Comparison of ENCODE assay signal across 16 cellular contexts in the genomic region with DNA sequence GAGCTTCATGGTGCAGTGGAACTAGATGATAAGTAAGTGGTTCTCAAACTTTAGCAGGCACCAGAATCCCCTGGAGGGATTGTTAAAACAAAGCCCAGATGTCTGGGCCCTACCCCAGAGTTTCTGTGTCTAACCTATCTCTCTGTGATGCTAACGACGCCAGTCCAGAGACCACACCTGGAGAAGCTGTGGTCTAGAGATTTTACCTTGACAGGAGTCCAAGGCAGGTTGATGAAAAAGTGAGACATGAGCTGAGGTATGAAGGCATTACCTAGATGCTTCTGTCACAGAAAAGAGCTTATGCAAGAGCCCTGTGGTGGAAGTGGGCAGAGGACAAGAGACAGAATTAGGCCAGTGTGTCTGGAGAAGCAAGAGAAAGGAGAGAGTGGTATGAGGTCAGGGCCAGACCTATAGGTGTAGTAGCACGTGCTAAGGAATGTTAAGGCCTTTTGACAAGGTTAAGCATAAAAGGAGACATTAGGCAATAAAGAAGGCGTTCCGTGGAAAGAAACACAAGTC.
"Had no signal": no experiment of that assay in that cellular context is flagged by ENCODE, and none has a peak within 500 bp of the region (broad histone marks: within the 10 kb centered on the region; RNA-seq: fewer than 3 reads in every experiment).

No MANE protein-coding gene starts in this region.

- H3K27ac ChIP-seq: colonic mucosa, heart left ventricle, spleen, testis, tibial nerve had no signal

- H3K4me3 ChIP-seq: colonic mucosa, heart left ventricle, spleen, testis, tibial nerve had no signal

- H3K36me3 Mint-ChIP-seq: natural killer cell had no signal

- H3K27me3 ChIP-seq: colonic mucosa, heart left ventricle, spleen, testis, tibial nerve had no signal

- H3K4me1 Mint-ChIP-seq: stimulated activated naive B cell treated with anti-CD40 and anti-IgM and Interleukin-4, amounts not matched to agents 10 μg/mL and 1 μg/mL and 100 μg/mL, for 72 hours; stimulated activated naive CD8-positive, alpha-beta T cell treated with anti-CD3 and anti-CD28 coated beads, Interleukin-15, amount 100 ng/mL, for 72 hours had no signal

- H3K9me3 Mint-ChIP-seq: natural killer cell; neural crest cell; stimulated activated naive B cell treated with anti-CD40 and anti-IgM and Interleukin-4, amounts not matched to agents 10 μg/mL and 1 μg/mL and 100 μg/mL, for 72 hours; stimulated activated naive CD8-positive, alpha-beta T cell treated with anti-CD3 and anti-CD28 coated beads, Interleukin-15, amount 100 ng/mL, for 72 hours had no signal

- H3K27me3 Mint-ChIP-seq: stimulated activated naive B cell treated with anti-CD40 and anti-IgM and Interleukin-4, amounts not matched to agents 10 μg/mL and 1 μg/mL and 100 μg/mL, for 72 hours; stimulated activated naive CD8-positive, alpha-beta T cell treated with anti-CD3 and anti-CD28 coated beads, Interleukin-15, amount 100 ng/mL, for 72 hours had no signal

- H3K36me3 ChIP-seq: colonic mucosa, heart left ventricle, tibial nerve had no signal

- H3K4me3 Mint-ChIP-seq: natural killer cell; neural crest cell; stimulated activated naive B cell treated with anti-CD40 and anti-IgM and Interleukin-4, amounts not matched to agents 10 μg/mL and 1 μg/mL and 100 μg/mL, for 72 hours; stimulated activated naive CD8-positive, alpha-beta T cell treated with anti-CD3 and anti-CD28 coated beads, Interleukin-15, amount 100 ng/mL, for 72 hours had no signal

- H3K9me3 ChIP-seq: colonic mucosa, heart left ventricle, spleen, testis, tibial nerve had no signal

- DNase-seq: colonic mucosa; dermis blood vessel endothelial cell; effector CD4-positive, alpha-beta T cell; heart left ventricle; hypothalamus; mammary epithelial cell; natural killer cell; spleen; stimulated activated CD4-positive, alpha-beta T cell treated with anti-CD3 and anti-CD28 coated beads, Interleukin-15, amount 100 ng/mL, for 24 hours; stimulated activated CD4-positive, alpha-beta T cell treated with anti-CD3 and anti-CD28 coated beads, Interleukin-2, amount 100 ng/mL, for 24 hours; stimulated activated CD4-positive, alpha-beta T cell treated with anti-CD3 and anti-CD28 coated beads, Interleukin-4, amount 100 ng/mL, for 4 hours; stimulated activated naive B cell treated with anti-CD40 and anti-IgM and Interleukin-4, amounts not matched to agents 10 μg/mL and 1 μg/mL and 100 μg/mL, for 72 hours; stimulated activated naive CD8-positive, alpha-beta T cell treated with anti-CD3 and anti-CD28 coated beads, Interleukin-15, amount 100 ng/mL, for 72 hours; testis had no signal

- H3K4me1 ChIP-seq: colonic mucosa, heart left ventricle, spleen, testis, tibial nerve had no signal

- H3K27ac Mint-ChIP-seq: natural killer cell; stimulated activated naive B cell treated with anti-CD40 and anti-IgM and Interleukin-4, amounts not matched to agents 10 μg/mL and 1 μg/mL and 100 μg/mL, for 72 hours; stimulated activated naive CD8-positive, alpha-beta T cell treated with anti-CD3 and anti-CD28 coated beads, Interleukin-15, amount 100 ng/mL, for 72 hours had no signal
